28 cellular contexts compared by ENCODE assay signal in the genomic region with DNA sequence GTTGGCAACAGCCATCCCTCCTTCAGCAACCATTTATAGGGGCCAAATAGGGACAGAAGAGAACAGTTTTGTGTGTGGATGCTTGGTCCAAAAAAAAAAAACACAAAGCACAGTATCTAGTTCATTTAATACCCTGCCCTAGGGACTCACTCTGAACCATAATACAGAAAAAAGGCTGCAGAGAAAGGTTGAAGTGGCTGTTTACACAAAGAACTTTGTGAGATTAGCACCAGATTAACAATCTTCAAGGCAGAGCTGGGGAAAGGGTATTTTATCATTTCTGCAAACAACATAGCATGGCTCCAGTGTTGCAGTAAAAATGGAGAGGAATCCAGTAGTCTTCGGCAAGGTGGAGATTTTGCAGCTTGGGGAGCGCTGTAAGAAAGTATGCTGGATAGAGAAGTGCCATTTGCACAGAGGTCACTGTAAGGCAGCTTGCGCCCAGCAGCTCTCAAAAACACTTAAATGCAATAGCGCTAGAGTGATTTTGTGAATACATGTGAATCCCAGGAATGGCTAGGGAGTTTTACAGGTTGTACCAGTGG.
"Had no signal": no experiment of that assay in that cellular context is flagged by ENCODE, and none has a peak within 500 bp of the region (broad histone marks: within the 10 kb centered on the region; RNA-seq: fewer than 3 reads in every experiment).

No MANE protein-coding gene starts in this region.

- H3K27ac Mint-ChIP-seq: activated CD4-positive, alpha-beta memory T cell treated with anti-CD3 and anti-CD28 coated beads, Interleukin-2, amount 10 ng/mL, durations not matched to agents 7 days and 5 days; activated CD4-positive, alpha-beta T cell treated with anti-CD3 and anti-CD28 coated beads, Interleukin-2, amount 10 ng/mL, durations not matched to agents 7 days and 5 days; activated naive CD4-positive, alpha-beta T cell treated with anti-CD3 and anti-CD28 coated beads, Interleukin-2, amount 50 U/mL, for 24 hours; activated naive CD8-positive, alpha-beta T cell treated with anti-CD3 and anti-CD28 coated beads, Interleukin-2, amount 50 U/mL, for 24 hours; activated T-helper 2 cell treated with anti-CD3 and anti-CD28 coated beads, Interferon-gamma antibody, Interleukin-2, Interleukin-4, amounts not matched to agents 10 μg/mL and 5 μg/mL and 100 μg/mL, durations not matched to agents 14 hours and 24 hours and 36 hours; nephron; stimulated activated naive B cell treated with anti-CD40 and anti-IgM and Interleukin-4, amounts not matched to agents 10 μg/mL and 1 μg/mL and 100 μg/mL, for 72 hours; T-helper 17 cell had no signal

- H3K4me1 ChIP-seq: heart right ventricle, left ventricle myocardium inferior, tibial artery, upper lobe of right lung had no signal

- H3K27ac ChIP-seq: heart right ventricle, left ventricle myocardium inferior, neutrophil, ovary, right atrium auricular region, stomach, tibial artery, upper lobe of right lung had no signal

- H3K4me3 Mint-ChIP-seq: activated CD4-positive, alpha-beta memory T cell treated with anti-CD3 and anti-CD28 coated beads, Interleukin-2, amount 10 ng/mL, durations not matched to agents 7 days and 5 days; activated CD4-positive, alpha-beta T cell treated with anti-CD3 and anti-CD28 coated beads, Interleukin-2, amount 10 ng/mL, durations not matched to agents 7 days and 5 days; activated naive CD4-positive, alpha-beta T cell treated with anti-CD3 and anti-CD28 coated beads, Interleukin-2, amount 50 U/mL, for 24 hours; activated naive CD8-positive, alpha-beta T cell treated with anti-CD3 and anti-CD28 coated beads, Interleukin-2, amount 50 U/mL, for 24 hours; nephron; stimulated activated naive B cell treated with anti-CD40 and anti-IgM and Interleukin-4, amounts not matched to agents 10 μg/mL and 1 μg/mL and 100 μg/mL, for 72 hours; T-helper 17 cell had no signal

- DNase-seq: activated CD4-positive, alpha-beta memory T cell treated with anti-CD3 and anti-CD28 coated beads, Interleukin-2, amount 10 ng/mL, durations not matched to agents 7 days and 5 days; activated CD4-positive, alpha-beta T cell treated with anti-CD3 and anti-CD28 coated beads for 1 hour; activated CD4-positive, alpha-beta T cell treated with anti-CD3 and anti-CD28 coated beads, Interleukin-2, amount 10 ng/mL, durations not matched to agents 7 days and 5 days; activated naive CD8-positive, alpha-beta T cell treated with anti-CD3 and anti-CD28 coated beads, Interleukin-2, amount 50 U/mL, for 24 hours; activated T-cell treated with anti-CD3 and anti-CD28 coated beads, Interleukin-2, amount 50 U/mL, for 48 hours; amygdala; caudate nucleus; cortex of kidney; foreskin fibroblast; heart right ventricle; left ventricle myocardium inferior; mucosa of descending colon; ovary; stimulated activated CD4-positive, alpha-beta T cell treated with anti-CD3 and anti-CD28 coated beads, Interleukin-15, amount 100 ng/mL, for 24 hours; stimulated activated CD4-positive, alpha-beta T cell treated with anti-CD3 and anti-CD28 coated beads, Interleukin-2, amount 100 ng/mL, for 24 hours; stimulated activated naive B cell treated with anti-CD40 and anti-IgM and Interleukin-4, amounts not matched to agents 10 μg/mL and 1 μg/mL and 100 μg/mL, for 72 hours; stomach; T-helper 17 cell; T1000; tibial artery; upper lobe of right lung had no signal

- H3K4me3 ChIP-seq: heart right ventricle, left ventricle myocardium inferior, lung, mucosa of descending colon, ovary, right atrium auricular region, stomach, tibial artery, upper lobe of right lung had no signal

- H3K4me1 Mint-ChIP-seq: activated CD4-positive, alpha-beta memory T cell treated with anti-CD3 and anti-CD28 coated beads, Interleukin-2, amount 10 ng/mL, durations not matched to agents 7 days and 5 days; activated CD4-positive, alpha-beta T cell treated with anti-CD3 and anti-CD28 coated beads, Interleukin-2, amount 10 ng/mL, durations not matched to agents 7 days and 5 days; activated naive CD4-positive, alpha-beta T cell treated with anti-CD3 and anti-CD28 coated beads, Interleukin-2, amount 50 U/mL, for 24 hours; activated naive CD8-positive, alpha-beta T cell treated with anti-CD3 and anti-CD28 coated beads, Interleukin-2, amount 50 U/mL, for 24 hours; nephron; stimulated activated naive B cell treated with anti-CD40 and anti-IgM and Interleukin-4, amounts not matched to agents 10 μg/mL and 1 μg/mL and 100 μg/mL, for 72 hours; T-helper 17 cell had no signal

- H3K36me3 ChIP-seq: heart right ventricle, left ventricle myocardium inferior, neutrophil, ovary, right atrium auricular region, stomach, tibial artery, upper lobe of right lung had no signal

- H3K9me3 ChIP-seq: heart right ventricle, left ventricle myocardium inferior, mucosa of descending colon, neutrophil, ovary, right atrium auricular region, stomach, tibial artery, upper lobe of right lung had no signal

- ATAC-seq: activated naive CD8-positive, alpha-beta T cell treated with anti-CD3 and anti-CD28 coated beads, Interleukin-2, amount 50 U/mL, for 24 hours; esophagus mucosa; heart right ventricle; mucosa of descending colon; stimulated activated naive B cell treated with anti-CD40 and anti-IgM and Interleukin-4, amounts not matched to agents 10 μg/mL and 1 μg/mL and 100 μg/mL, for 72 hours; T-helper 17 cell; upper lobe of right lung had no signal

- H3K9me3 Mint-ChIP-seq: activated CD4-positive, alpha-beta memory T cell treated with anti-CD3 and anti-CD28 coated beads, Interleukin-2, amount 10 ng/mL, durations not matched to agents 7 days and 5 days; activated CD4-positive, alpha-beta T cell treated with anti-CD3 and anti-CD28 coated beads, Interleukin-2, amount 10 ng/mL, durations not matched to agents 7 days and 5 days; activated naive CD4-positive, alpha-beta T cell treated with anti-CD3 and anti-CD28 coated beads, Interleukin-2, amount 50 U/mL, for 24 hours; activated naive CD8-positive, alpha-beta T cell treated with anti-CD3 and anti-CD28 coated beads, Interleukin-2, amount 50 U/mL, for 24 hours; activated T-helper 2 cell treated with anti-CD3 and anti-CD28 coated beads, Interferon-gamma antibody, Interleukin-2, Interleukin-4, amounts not matched to agents 10 μg/mL and 5 μg/mL and 100 μg/mL, durations not matched to agents 14 hours and 24 hours and 36 hours; nephron; stimulated activated naive B cell treated with anti-CD40 and anti-IgM and Interleukin-4, amounts not matched to agents 10 μg/mL and 1 μg/mL and 100 μg/mL, for 72 hours had no signal

- H3K36me3 Mint-ChIP-seq: activated naive CD4-positive, alpha-beta T cell treated with anti-CD3 and anti-CD28 coated beads, Interleukin-2, amount 50 U/mL, for 24 hours; stimulated activated naive B cell treated with anti-CD40 and anti-IgM and Interleukin-4, amounts not matched to agents 10 μg/mL and 1 μg/mL and 100 μg/mL, for 72 hours had no signal

- H3K27me3 ChIP-seq: heart right ventricle, neutrophil, ovary, right atrium auricular region, stomach, tibial artery, upper lobe of right lung had no signal

- H3K27me3 Mint-ChIP-seq: activated CD4-positive, alpha-beta T cell treated with anti-CD3 and anti-CD28 coated beads, Interleukin-2, amount 10 ng/mL, durations not matched to agents 7 days and 5 days; activated naive CD4-positive, alpha-beta T cell treated with anti-CD3 and anti-CD28 coated beads, Interleukin-2, amount 50 U/mL, for 24 hours; activated naive CD8-positive, alpha-beta T cell treated with anti-CD3 and anti-CD28 coated beads, Interleukin-2, amount 50 U/mL, for 24 hours; stimulated activated naive B cell treated with anti-CD40 and anti-IgM and Interleukin-4, amounts not matched to agents 10 μg/mL and 1 μg/mL and 100 μg/mL, for 72 hours had no signal
